In genomic region chr2:23427350-23427749, GRCh38 we compare ENCODE assay signal across 2 cellular contexts.
TF ChIP-seq lines count a peak whose summit lies in the region.

No MANE protein-coding gene starts in this region.

TF ChIP-seq in IMR-90, 13 proteins besides CTCF, POLR2A, EP300 and RAD21:
- TF ChIP-seq RFX5 (IDR thresholded peaks at IDR 0.05; ENCODE audit: low read depth, low read length) (no peak), USF2 (IDR thresholded peaks at IDR 0.05; ENCODE audit: low read depth, low read length) (no peak), MXI1 (IDR thresholded peaks at IDR 0.05; ENCODE audit: borderline replicate concordance, low read depth, low read length) (no peak), MAZ (IDR thresholded peaks at IDR 0.05; ENCODE audit: borderline replicate concordance, low read depth, low read length) (no peak), ELK1 (IDR thresholded peaks at IDR 0.05; ENCODE audit: borderline replicate concordance, low read depth, low read length) (no peak), MAFK (IDR thresholded peaks at IDR 0.05; ENCODE audit: low read depth, low read length) (no peak), NFE2L2 (IDR thresholded peaks at IDR 0.05; ENCODE audit: low read depth, low read length) (no peak), SMC3 (IDR thresholded peaks at IDR 0.05; ENCODE audit: low read depth, low read length) (no peak), FOS (IDR thresholded peaks at IDR 0.05; ENCODE audit: low read depth, low read length) (no peak), BHLHE40 (IDR thresholded peaks at IDR 0.05; ENCODE audit: low read depth, low read length) (no peak), CHD1 (IDR thresholded peaks at IDR 0.05; ENCODE audit: low read depth, low read length) (no peak), CEBPB (IDR thresholded peaks at IDR 0.05; ENCODE audit: low read depth, low read length) (no peak), RCOR1 (IDR thresholded peaks at IDR 0.05; ENCODE audit: insufficient replicate concordance, low read length) (no peak)
TF ChIP-seq in IMR-90: peak in this region for 0.

TF ChIP-seq in HepG2, 621 proteins besides CTCF, POLR2A, EP300 and RAD21:
- TF ChIP-seq BCL6 (CRISPR knock-in tag; IDR thresholded peaks at IDR 0.05) (no peak), NCOA2 (CRISPR knock-in tag; IDR thresholded peaks at IDR 0.05) (no peak)
TF ChIP-seq in HepG2: peak in this region for 0.
